Comparison of ENCODE assay signal across 16 cellular contexts in genomic region chr6:21785162-21785561, GRCh38.
"Had no signal": no experiment of that assay in that cellular context is flagged by ENCODE, and none has a peak within 500 bp of the region (broad histone marks: within the 10 kb centered on the region; RNA-seq: fewer than 3 reads in every experiment).

No MANE protein-coding gene starts in this region.

- H3K27me3 Mint-ChIP-seq: activated B cell treated with CpG ODN at 0.5 μM for 24 hours; activated CD4-positive, alpha-beta T cell treated with anti-CD3 and anti-CD28 coated beads, Interleukin-2, amount 10 ng/mL, durations not matched to agents 24 days and 14 days; central memory CD8-positive, alpha-beta T cell had no signal

- H3K4me3 Mint-ChIP-seq: activated B cell treated with CpG ODN at 0.5 μM for 24 hours; activated CD4-positive, alpha-beta T cell treated with anti-CD3 and anti-CD28 coated beads, Interleukin-2, amount 10 ng/mL, durations not matched to agents 24 days and 14 days; central memory CD8-positive, alpha-beta T cell had no signal

- H3K27ac Mint-ChIP-seq: activated B cell treated with CpG ODN at 0.5 μM for 24 hours; activated CD4-positive, alpha-beta T cell treated with anti-CD3 and anti-CD28 coated beads, Interleukin-2, amount 10 ng/mL, durations not matched to agents 24 days and 14 days had no signal

- ATAC-seq: body of pancreas, gastrocnemius medialis, left lung had no signal

- DNase-seq: activated B cell treated with CpG ODN at 0.5 μM for 24 hours; activated CD4-positive, alpha-beta T cell treated with anti-CD3 and anti-CD28 coated beads, Interleukin-2, amount 10 ng/mL, durations not matched to agents 24 days and 14 days; activated naive CD4-positive, alpha-beta T cell treated with anti-CD3 and anti-CD28 coated beads, Interleukin-2, amount 50 U/mL, for 16 hours; activated T-cell treated with anti-CD3 and anti-CD28 coated beads for 4 hours; amniotic stem cell; body of pancreas; cortex of kidney; effector CD8-positive, alpha-beta T cell; gastrocnemius medialis; left lung; mesenchymal stem cell; posterior cingulate gyrus; stimulated activated CD4-positive, alpha-beta T cell treated with anti-CD3 and anti-CD28 coated beads, Interleukin-4, amount 100 ng/mL, for 4 hours; tibial artery had no signal

- H3K4me1 Mint-ChIP-seq: activated B cell treated with CpG ODN at 0.5 μM for 24 hours; activated CD4-positive, alpha-beta T cell treated with anti-CD3 and anti-CD28 coated beads, Interleukin-2, amount 10 ng/mL, durations not matched to agents 24 days and 14 days; central memory CD8-positive, alpha-beta T cell had no signal

- FAIRE-seq: keratinocyte had no signal

- H3K9me3 Mint-ChIP-seq: activated B cell treated with CpG ODN at 0.5 μM for 24 hours had no signal
